In the genomic region with DNA sequence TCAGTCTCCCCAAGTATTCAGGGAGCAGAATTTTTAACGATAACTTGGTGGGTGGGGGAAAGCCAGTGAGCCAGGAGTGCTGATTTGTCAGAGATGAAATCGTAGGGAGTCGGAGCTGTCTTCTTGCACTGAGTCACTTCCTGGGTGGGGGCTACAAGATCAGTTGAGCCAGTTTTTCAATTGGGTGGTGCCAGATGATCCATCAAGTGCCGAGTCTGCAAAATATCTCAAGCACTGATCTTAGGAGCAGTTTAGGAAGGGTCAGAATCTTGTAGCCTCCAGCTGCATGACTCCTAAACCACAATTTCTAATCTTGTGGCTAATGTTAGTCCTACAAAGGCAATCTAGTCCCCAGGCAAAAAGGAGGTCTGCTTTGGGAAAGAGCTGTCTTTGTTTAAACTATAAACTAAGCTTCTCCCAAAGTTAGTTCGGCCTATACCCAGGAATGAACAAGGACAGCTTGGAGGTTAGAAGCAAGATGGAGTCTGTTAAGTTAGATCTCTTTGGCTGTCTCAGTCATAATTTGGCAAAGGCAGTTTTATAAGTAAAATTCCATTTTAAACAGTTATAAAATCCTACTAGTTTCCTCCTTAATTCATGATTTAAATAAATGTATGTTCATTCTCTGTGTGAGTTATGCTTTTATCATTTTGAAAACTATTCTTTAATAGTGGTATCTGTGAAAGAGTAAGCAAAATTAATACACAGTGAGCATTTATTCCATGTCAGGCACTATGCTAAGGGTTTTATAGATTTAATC, we compare ENCODE assay signal across 1 cellular context.
TF ChIP-seq lines count a peak whose summit lies in the region.

No MANE protein-coding gene starts in this region.

TF ChIP-seq in K562, 482 proteins besides CTCF, POLR2A, EP300 and RAD21 (continued from another document and continues in another):
- TF ChIP-seq, protein P1, sequence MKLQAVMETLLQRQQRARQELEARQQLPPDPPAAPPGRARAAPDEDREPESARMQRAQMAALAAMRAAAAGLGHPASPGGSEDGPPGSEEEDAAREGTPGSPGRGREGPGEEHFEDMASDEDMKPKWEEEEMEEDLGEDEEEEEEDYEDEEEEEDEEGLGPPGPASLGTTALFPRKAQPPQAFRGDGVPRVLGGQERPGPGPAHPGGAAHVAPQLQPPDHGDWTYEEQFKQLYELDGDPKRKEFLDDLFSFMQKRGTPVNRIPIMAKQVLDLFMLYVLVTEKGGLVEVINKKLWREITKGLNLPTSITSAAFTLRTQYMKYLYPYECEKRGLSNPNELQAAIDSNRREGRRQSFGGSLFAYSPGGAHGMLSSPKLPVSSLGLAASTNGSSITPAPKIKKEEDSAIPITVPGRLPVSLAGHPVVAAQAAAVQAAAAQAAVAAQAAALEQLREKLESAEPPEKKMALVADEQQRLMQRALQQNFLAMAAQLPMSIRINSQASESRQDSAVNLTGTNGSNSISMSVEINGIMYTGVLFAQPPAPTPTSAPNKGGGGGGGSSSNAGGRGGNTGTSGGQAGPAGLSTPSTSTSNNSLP (IDR thresholded peaks at IDR 0.05; ENCODE audit: borderline replicate concordance, low read depth, low read length): no peak
- TF ChIP-seq WHSC1 (IDR thresholded peaks at IDR 0.05; ENCODE audit: low read length) (no peak), MIER1 (IDR thresholded peaks at IDR 0.05; ENCODE audit: low read depth) (no peak), ZNF134 (CRISPR knock-in tag; conservative IDR thresholded peaks at IDR 0.05) (no peak), EGR1 (conservative IDR thresholded peaks at IDR 0.05) (no peak), HMGN3 (IDR thresholded peaks at IDR 0.05; ENCODE audit: borderline replicate concordance, extremely low read depth, insufficient read length, low read depth, low read length) (peak; percentile 29), NFE2L1 (tag; IDR thresholded peaks at IDR 0.05; ENCODE audit: borderline replicate concordance, low read depth) (no peak; the same call in 1 of the 2 replicates), CSDE1 (IDR thresholded peaks at IDR 0.05) (0 out of 4 replicates have a peak, but pooled peaks of 1 of the 2 experiments have one; percentile 42), ZNF41 (CRISPR knock-in tag; conservative IDR thresholded peaks at IDR 0.05) (0 out of 2 replicates have a peak, but pooled peaks have one; percentile 11), YBX1 (IDR thresholded peaks at IDR 0.05) (no peak), COPS2 (conservative IDR thresholded peaks at IDR 0.05) (no peak), DMBX1 (CRISPR knock-in tag; IDR thresholded peaks at IDR 0.05; ENCODE audit: borderline replicate concordance) (peak; percentile 60; the same call in 1 of the 2 replicates), NFIX (CRISPR knock-in tag; IDR thresholded peaks at IDR 0.05; ENCODE audit: low read depth) (no peak), ZNF644 (tag; IDR thresholded peaks at IDR 0.05; ENCODE audit: low read depth) (no peak), SMAD2 (IDR thresholded peaks at IDR 0.05; ENCODE audit: low read depth, low read length) (no peak), NCOR1 (IDR thresholded peaks at IDR 0.05) (peak; percentile 70), ZKSCAN1 (IDR thresholded peaks at IDR 0.05; ENCODE audit: low read depth, low read length) (no peak), SIN3A (IDR thresholded peaks at IDR 0.05; ENCODE audit: borderline replicate concordance in 2 of 2, control insufficient read depth in 1 of 2, low read depth in 2 of 2, low read length in 2 of 2) (no peak), MECOM (CRISPR knock-in tag; IDR thresholded peaks at IDR 0.05) (no peak), HDAC8 (tag; IDR thresholded peaks at IDR 0.05) (no peak), NFYB (IDR thresholded peaks at IDR 0.05; ENCODE audit: extremely low read depth, insufficient read length) (peak; percentile 55), FOXJ2 (tag; IDR thresholded peaks at IDR 0.05) (no peak), ETV1 (tag; conservative IDR thresholded peaks at IDR 0.05; ENCODE audit: low read depth) (peak; percentile 78), NR3C1 (CRISPR knock-in tag; IDR thresholded peaks at IDR 0.05) (no peak), ZNF785 (CRISPR knock-in tag; IDR thresholded peaks at IDR 0.05) (no peak), ZNF695 (CRISPR knock-in tag; IDR thresholded peaks at IDR 0.05) (no peak), ZNF12 (CRISPR knock-in tag; IDR thresholded peaks at IDR 0.05) (no peak)
- TF ChIP-seq, protein P2, sequence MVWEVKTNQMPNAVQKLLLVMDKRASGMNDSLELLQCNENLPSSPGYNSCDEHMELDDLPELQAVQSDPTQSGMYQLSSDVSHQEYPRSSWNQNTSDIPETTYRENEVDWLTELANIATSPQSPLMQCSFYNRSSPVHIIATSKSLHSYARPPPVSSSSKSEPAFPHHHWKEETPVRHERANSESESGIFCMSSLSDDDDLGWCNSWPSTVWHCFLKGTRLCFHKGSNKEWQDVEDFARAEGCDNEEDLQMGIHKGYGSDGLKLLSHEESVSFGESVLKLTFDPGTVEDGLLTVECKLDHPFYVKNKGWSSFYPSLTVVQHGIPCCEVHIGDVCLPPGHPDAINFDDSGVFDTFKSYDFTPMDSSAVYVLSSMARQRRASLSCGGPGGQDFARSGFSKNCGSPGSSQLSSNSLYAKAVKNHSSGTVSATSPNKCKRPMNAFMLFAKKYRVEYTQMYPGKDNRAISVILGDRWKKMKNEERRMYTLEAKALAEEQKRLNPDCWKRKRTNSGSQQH (CRISPR knock-in tag; IDR thresholded peaks at IDR 0.05): no peak
- TF ChIP-seq, protein P3, sequence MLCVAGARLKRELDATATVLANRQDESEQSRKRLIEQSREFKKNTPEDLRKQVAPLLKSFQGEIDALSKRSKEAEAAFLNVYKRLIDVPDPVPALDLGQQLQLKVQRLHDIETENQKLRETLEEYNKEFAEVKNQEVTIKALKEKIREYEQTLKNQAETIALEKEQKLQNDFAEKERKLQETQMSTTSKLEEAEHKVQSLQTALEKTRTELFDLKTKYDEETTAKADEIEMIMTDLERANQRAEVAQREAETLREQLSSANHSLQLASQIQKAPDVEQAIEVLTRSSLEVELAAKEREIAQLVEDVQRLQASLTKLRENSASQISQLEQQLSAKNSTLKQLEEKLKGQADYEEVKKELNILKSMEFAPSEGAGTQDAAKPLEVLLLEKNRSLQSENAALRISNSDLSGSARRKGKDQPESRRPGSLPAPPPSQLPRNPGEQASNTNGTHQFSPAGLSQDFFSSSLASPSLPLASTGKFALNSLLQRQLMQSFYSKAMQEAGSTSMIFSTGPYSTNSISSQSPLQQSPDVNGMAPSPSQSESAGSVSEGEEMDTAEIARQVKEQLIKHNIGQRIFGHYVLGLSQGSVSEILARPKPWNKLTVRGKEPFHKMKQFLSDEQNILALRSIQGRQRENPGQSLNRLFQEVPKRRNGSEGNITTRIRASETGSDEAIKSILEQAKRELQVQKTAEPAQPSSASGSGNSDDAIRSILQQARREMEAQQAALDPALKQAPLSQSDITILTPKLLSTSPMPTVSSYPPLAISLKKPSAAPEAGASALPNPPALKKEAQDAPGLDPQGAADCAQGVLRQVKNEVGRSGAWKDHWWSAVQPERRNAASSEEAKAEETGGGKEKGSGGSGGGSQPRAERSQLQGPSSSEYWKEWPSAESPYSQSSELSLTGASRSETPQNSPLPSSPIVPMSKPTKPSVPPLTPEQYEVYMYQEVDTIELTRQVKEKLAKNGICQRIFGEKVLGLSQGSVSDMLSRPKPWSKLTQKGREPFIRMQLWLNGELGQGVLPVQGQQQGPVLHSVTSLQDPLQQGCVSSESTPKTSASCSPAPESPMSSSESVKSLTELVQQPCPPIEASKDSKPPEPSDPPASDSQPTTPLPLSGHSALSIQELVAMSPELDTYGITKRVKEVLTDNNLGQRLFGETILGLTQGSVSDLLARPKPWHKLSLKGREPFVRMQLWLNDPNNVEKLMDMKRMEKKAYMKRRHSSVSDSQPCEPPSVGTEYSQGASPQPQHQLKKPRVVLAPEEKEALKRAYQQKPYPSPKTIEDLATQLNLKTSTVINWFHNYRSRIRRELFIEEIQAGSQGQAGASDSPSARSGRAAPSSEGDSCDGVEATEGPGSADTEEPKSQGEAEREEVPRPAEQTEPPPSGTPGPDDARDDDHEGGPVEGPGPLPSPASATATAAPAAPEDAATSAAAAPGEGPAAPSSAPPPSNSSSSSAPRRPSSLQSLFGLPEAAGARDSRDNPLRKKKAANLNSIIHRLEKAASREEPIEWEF (CRISPR knock-in tag; IDR thresholded peaks at IDR 0.05): no peak
- TF ChIP-seq, protein P4, sequence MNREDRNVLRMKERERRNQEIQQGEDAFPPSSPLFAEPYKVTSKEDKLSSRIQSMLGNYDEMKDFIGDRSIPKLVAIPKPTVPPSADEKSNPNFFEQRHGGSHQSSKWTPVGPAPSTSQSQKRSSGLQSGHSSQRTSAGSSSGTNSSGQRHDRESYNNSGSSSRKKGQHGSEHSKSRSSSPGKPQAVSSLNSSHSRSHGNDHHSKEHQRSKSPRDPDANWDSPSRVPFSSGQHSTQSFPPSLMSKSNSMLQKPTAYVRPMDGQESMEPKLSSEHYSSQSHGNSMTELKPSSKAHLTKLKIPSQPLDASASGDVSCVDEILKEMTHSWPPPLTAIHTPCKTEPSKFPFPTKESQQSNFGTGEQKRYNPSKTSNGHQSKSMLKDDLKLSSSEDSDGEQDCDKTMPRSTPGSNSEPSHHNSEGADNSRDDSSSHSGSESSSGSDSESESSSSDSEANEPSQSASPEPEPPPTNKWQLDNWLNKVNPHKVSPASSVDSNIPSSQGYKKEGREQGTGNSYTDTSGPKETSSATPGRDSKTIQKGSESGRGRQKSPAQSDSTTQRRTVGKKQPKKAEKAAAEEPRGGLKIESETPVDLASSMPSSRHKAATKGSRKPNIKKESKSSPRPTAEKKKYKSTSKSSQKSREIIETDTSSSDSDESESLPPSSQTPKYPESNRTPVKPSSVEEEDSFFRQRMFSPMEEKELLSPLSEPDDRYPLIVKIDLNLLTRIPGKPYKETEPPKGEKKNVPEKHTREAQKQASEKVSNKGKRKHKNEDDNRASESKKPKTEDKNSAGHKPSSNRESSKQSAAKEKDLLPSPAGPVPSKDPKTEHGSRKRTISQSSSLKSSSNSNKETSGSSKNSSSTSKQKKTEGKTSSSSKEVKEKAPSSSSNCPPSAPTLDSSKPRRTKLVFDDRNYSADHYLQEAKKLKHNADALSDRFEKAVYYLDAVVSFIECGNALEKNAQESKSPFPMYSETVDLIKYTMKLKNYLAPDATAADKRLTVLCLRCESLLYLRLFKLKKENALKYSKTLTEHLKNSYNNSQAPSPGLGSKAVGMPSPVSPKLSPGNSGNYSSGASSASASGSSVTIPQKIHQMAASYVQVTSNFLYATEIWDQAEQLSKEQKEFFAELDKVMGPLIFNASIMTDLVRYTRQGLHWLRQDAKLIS (CRISPR knock-in tag; IDR thresholded peaks at IDR 0.05): no peak
- TF ChIP-seq, protein P5, sequence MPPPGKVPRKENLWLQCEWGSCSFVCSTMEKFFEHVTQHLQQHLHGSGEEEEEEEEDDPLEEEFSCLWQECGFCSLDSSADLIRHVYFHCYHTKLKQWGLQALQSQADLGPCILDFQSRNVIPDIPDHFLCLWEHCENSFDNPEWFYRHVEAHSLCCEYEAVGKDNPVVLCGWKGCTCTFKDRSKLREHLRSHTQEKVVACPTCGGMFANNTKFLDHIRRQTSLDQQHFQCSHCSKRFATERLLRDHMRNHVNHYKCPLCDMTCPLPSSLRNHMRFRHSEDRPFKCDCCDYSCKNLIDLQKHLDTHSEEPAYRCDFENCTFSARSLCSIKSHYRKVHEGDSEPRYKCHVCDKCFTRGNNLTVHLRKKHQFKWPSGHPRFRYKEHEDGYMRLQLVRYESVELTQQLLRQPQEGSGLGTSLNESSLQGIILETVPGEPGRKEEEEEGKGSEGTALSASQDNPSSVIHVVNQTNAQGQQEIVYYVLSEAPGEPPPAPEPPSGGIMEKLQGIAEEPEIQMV (tag; conservative IDR thresholded peaks at IDR 0.05; ENCODE audit: low read depth): peak; percentile 74; the same call in 1 of the 2 replicates
- TF ChIP-seq, protein P6, sequence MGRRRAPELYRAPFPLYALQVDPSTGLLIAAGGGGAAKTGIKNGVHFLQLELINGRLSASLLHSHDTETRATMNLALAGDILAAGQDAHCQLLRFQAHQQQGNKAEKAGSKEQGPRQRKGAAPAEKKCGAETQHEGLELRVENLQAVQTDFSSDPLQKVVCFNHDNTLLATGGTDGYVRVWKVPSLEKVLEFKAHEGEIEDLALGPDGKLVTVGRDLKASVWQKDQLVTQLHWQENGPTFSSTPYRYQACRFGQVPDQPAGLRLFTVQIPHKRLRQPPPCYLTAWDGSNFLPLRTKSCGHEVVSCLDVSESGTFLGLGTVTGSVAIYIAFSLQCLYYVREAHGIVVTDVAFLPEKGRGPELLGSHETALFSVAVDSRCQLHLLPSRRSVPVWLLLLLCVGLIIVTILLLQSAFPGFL (CRISPR knock-in tag; IDR thresholded peaks at IDR 0.05): no peak
- TF ChIP-seq, protein P7, sequence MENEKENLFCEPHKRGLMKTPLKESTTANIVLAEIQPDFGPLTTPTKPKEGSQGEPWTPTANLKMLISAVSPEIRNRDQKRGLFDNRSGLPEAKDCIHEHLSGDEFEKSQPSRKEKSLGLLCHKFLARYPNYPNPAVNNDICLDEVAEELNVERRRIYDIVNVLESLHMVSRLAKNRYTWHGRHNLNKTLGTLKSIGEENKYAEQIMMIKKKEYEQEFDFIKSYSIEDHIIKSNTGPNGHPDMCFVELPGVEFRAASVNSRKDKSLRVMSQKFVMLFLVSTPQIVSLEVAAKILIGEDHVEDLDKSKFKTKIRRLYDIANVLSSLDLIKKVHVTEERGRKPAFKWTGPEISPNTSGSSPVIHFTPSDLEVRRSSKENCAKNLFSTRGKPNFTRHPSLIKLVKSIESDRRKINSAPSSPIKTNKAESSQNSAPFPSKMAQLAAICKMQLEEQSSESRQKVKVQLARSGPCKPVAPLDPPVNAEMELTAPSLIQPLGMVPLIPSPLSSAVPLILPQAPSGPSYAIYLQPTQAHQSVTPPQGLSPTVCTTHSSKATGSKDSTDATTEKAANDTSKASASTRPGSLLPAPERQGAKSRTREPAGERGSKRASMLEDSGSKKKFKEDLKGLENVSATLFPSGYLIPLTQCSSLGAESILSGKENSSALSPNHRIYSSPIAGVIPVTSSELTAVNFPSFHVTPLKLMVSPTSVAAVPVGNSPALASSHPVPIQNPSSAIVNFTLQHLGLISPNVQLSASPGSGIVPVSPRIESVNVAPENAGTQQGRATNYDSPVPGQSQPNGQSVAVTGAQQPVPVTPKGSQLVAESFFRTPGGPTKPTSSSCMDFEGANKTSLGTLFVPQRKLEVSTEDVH (IDR thresholded peaks at IDR 0.05; ENCODE audit: low read depth, partially characterized antibody): peak; percentile 34
- TF ChIP-seq, protein P8, sequence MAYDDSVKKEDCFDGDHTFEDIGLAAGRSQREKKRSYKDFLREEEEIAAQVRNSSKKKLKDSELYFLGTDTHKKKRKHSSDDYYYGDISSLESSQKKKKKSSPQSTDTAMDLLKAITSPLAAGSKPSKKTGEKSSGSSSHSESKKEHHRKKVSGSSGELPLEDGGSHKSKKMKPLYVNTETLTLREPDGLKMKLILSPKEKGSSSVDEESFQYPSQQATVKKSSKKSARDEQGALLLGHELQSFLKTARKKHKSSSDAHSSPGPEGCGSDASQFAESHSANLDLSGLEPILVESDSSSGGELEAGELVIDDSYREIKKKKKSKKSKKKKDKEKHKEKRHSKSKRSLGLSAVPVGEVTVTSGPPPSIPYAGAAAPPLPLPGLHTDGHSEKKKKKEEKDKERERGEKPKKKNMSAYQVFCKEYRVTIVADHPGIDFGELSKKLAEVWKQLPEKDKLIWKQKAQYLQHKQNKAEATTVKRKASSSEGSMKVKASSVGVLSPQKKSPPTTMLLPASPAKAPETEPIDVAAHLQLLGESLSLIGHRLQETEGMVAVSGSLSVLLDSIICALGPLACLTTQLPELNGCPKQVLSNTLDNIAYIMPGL (CRISPR knock-in tag; IDR thresholded peaks at IDR 0.05): no peak
- TF ChIP-seq, protein P9, sequence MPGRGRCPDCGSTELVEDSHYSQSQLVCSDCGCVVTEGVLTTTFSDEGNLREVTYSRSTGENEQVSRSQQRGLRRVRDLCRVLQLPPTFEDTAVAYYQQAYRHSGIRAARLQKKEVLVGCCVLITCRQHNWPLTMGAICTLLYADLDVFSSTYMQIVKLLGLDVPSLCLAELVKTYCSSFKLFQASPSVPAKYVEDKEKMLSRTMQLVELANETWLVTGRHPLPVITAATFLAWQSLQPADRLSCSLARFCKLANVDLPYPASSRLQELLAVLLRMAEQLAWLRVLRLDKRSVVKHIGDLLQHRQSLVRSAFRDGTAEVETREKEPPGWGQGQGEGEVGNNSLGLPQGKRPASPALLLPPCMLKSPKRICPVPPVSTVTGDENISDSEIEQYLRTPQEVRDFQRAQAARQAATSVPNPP (IDR thresholded peaks at IDR 0.05; ENCODE audit: borderline replicate concordance, insufficient read depth, insufficient read length): no peak
